17 cellular contexts compared by ENCODE assay signal in genomic region chr5:172886396-172886932, GRCh38. TPM values are rescaled to one million over a fixed set of nuclear protein-coding genes. Genes with fewer than 3 reads are reported as not detected.
DNase-seq lines count a peak whose midpoint lies in the region; ATAC-seq and TF ChIP-seq lines count a peak whose summit lies in the region.
"Had no signal": no experiment of that assay in that cellular context is flagged by ENCODE, and none has a peak within 500 bp of the region (broad histone marks: within the 10 kb centered on the region; RNA-seq: fewer than 3 reads in every experiment).

No MANE protein-coding gene starts in this region.

- TF ChIP-seq EP300 in esophagus muscularis mucosa (IDR thresholded peaks at IDR 0.05): no peak

- peaks cover 8% of the 10 kb centered on the region for H3K36me3 Mint-ChIP-seq in activated naive CD4-positive, alpha-beta T cell treated with anti-CD3 and anti-CD28 coated beads, Interleukin-2, amount 50 U/mL, for 24 hours
- H3K36me3 Mint-ChIP-seq in activated naive CD4-positive, alpha-beta T cell treated with anti-CD3 and anti-CD28 coated beads, Interleukin-2, amount 10 ng/mL, durations not matched to agents 7 days and 5 days: peaks cover 3% of the 10 kb centered on the region

- CTCF ChIA-PET in activated naive CD4-positive, alpha-beta T cell treated with anti-CD3 and anti-CD28 coated beads, Interleukin-2, amount 10 ng/mL, durations not matched to agents 7 days and 5 days (lab: Charles Lee): no interaction called here

- 88% methylated on average over 8 of the region's 8 CpGs for WGBS in esophagus muscularis mucosa

- H3K9me3 ChIP-seq in esophagus muscularis mucosa: no peaks in the 10 kb centered on the region
- H3K9me3 ChIP-seq in osteoblast (ENCODE audit: low read depth, low read length): no peaks in the 10 kb centered on the region
- no peaks in the 10 kb centered on the region for H3K9me3 ChIP-seq in upper lobe of right lung

- H3K4me1 ChIP-seq in esophagus muscularis mucosa (peaks cover 43 to 64% (median 58%) of the 10 kb centered on the region in 4 donors), osteoblast (ENCODE audit: insufficient read depth, low read length) (peaks cover 27% of the 10 kb centered on the region), upper lobe of right lung (peaks cover 42% of the 10 kb centered on the region)

- intact Hi-C loops in esophagus muscularis mucosa (cut with DNase I) (no loop called here), upper lobe of right lung (cut with DNase I) (no loop called here), posterior vena cava (cut with DNase I) (no loop called here)

- H3K79me2 ChIP-seq in osteoblast (ENCODE audit: insufficient read depth, low read length): peaks cover 67% of the 10 kb centered on the region

- no peak overlapping the region for H2AFZ ChIP-seq in osteoblast (ENCODE audit: low read length)

- H3K4me2 ChIP-seq in osteoblast (ENCODE audit: insufficient read depth, low read length): no peak overlapping the region

- H3K4me3 Mint-ChIP-seq in activated naive CD4-positive, alpha-beta T cell treated with anti-CD3 and anti-CD28 coated beads, Interleukin-2, amount 50 U/mL, for 24 hours: no peak overlapping the region
- no peak overlapping the region for H3K4me3 Mint-ChIP-seq in activated naive CD4-positive, alpha-beta T cell treated with anti-CD3 and anti-CD28 coated beads, Interleukin-2, amount 10 ng/mL, durations not matched to agents 7 days and 5 days
- H3K4me3 Mint-ChIP-seq: activated CD8-positive, alpha-beta T cell treated with anti-CD3 and anti-CD28 coated beads, Interleukin-2, amount 10 ng/mL, durations not matched to agents 7 days and 5 days; activated naive CD4-positive, alpha-beta T cell treated with anti-CD3 and anti-CD28 coated beads for 36 hours; stimulated activated naive CD8-positive, alpha-beta T cell treated with anti-CD3 and anti-CD28 coated beads, Interleukin-15, Interleukin-2, amounts not matched to agents 100 ng/mL and 50 ng/mL, for 24 hours had no signal

- H3K27ac ChIP-seq in esophagus muscularis mucosa (replicated peaks in 1 of 4) (peak overlapping the region; percentile 89 to 99 (median 94)), osteoblast (ENCODE audit: low read depth, low read length) (peak overlapping the region; percentile 91), upper lobe of right lung (peak overlapping the region; percentile 89)
- H3K27ac ChIP-seq: 22Rv1 had no signal

- TF ChIP-seq POLR2A in esophagus muscularis mucosa (IDR thresholded peaks at IDR 0.05; ENCODE audit: low read depth): no peak

- H3K4me3 ChIP-seq in esophagus muscularis mucosa (peak overlapping the region in 1 of 4 donors; percentile 31), osteoblast (ENCODE audit: insufficient read depth, low read length) (no peak overlapping the region), upper lobe of right lung (no peak overlapping the region)

- no peaks in the 10 kb centered on the region for H3K9me3 Mint-ChIP-seq in activated naive CD4-positive, alpha-beta T cell treated with anti-CD3 and anti-CD28 coated beads, Interleukin-2, amount 50 U/mL, for 24 hours
- H3K9me3 Mint-ChIP-seq in activated naive CD4-positive, alpha-beta T cell treated with anti-CD3 and anti-CD28 coated beads, Interleukin-2, amount 10 ng/mL, durations not matched to agents 7 days and 5 days: no peaks in the 10 kb centered on the region
- H3K9me3 Mint-ChIP-seq: activated naive CD4-positive, alpha-beta T cell treated with anti-CD3 and anti-CD28 coated beads for 36 hours; stimulated activated naive CD8-positive, alpha-beta T cell treated with anti-CD3 and anti-CD28 coated beads, Interleukin-15, Interleukin-2, amounts not matched to agents 100 ng/mL and 50 ng/mL, for 24 hours had no signal

- no peaks in the 10 kb centered on the region for H4K20me1 ChIP-seq in osteoblast (ENCODE audit: insufficient read depth, low read length)

- DNase-seq in activated naive CD4-positive, alpha-beta T cell treated with anti-CD3 and anti-CD28 coated beads, Interleukin-2, amount 10 ng/mL, durations not matched to agents 7 days and 5 days: no peak
- DNase-seq in esophagus muscularis mucosa (ENCODE audit: extremely low spot score) (no peak), osteoblast (ENCODE audit: insufficient read length, low spot score, missing footprints) (no peak), upper lobe of right lung (no peak), posterior vena cava (ENCODE audit: low spot score) (no peak), NCI-H2029 treated with DMSO at 0.1 percent for 48 hours (lab: John Stamatoyannopoulos, UW) (no peak)
- DNase-seq: activated CD8-positive, alpha-beta T cell treated with anti-CD3 and anti-CD28 coated beads, Interleukin-2, amount 10 ng/mL, durations not matched to agents 7 days and 5 days; activated naive CD4-positive, alpha-beta T cell treated with anti-CD3 and anti-CD28 coated beads for 36 hours; glutamatergic neuron; MM.1S; OCI-M1; stimulated activated CD4-positive, alpha-beta T cell treated with anti-CD3 and anti-CD28 coated beads, Interleukin-4, amount 100 ng/mL, for 1 hour; T-helper 2 cell had no signal

- no peak for TF ChIP-seq CTCF in esophagus muscularis mucosa (IDR thresholded peaks at IDR 0.05)
- TF ChIP-seq CTCF in osteoblast (IDR thresholded peaks at IDR 0.05; ENCODE audit: extremely low read depth, low read depth, low read length): no peak
- TF ChIP-seq CTCF in upper lobe of right lung (IDR thresholded peaks at IDR 0.05): no peak

- H3K27ac Mint-ChIP-seq in activated naive CD4-positive, alpha-beta T cell treated with anti-CD3 and anti-CD28 coated beads, Interleukin-2, amount 50 U/mL, for 24 hours: peak overlapping the region; percentile 35
- H3K27ac Mint-ChIP-seq in activated naive CD4-positive, alpha-beta T cell treated with anti-CD3 and anti-CD28 coated beads, Interleukin-2, amount 10 ng/mL, durations not matched to agents 7 days and 5 days: no peak overlapping the region
- H3K27ac Mint-ChIP-seq: activated CD8-positive, alpha-beta T cell treated with anti-CD3 and anti-CD28 coated beads, Interleukin-2, amount 10 ng/mL, durations not matched to agents 7 days and 5 days; activated naive CD4-positive, alpha-beta T cell treated with anti-CD3 and anti-CD28 coated beads for 36 hours; stimulated activated naive CD8-positive, alpha-beta T cell treated with anti-CD3 and anti-CD28 coated beads, Interleukin-15, Interleukin-2, amounts not matched to agents 100 ng/mL and 50 ng/mL, for 24 hours had no signal

- ATAC-seq in upper lobe of right lung (peak; percentile 5), HG03108 (IDR thresholded peaks at IDR 0.05; ENCODE audit: unreplicated experiment) (no peak)
- ATAC-seq: activated CD8-positive, alpha-beta T cell treated with anti-CD3 and anti-CD28 coated beads, Interleukin-2, amount 10 ng/mL, durations not matched to agents 7 days and 5 days had no signal

- no peaks in the 10 kb centered on the region for H3K27me3 Mint-ChIP-seq in activated naive CD4-positive, alpha-beta T cell treated with anti-CD3 and anti-CD28 coated beads, Interleukin-2, amount 50 U/mL, for 24 hours
- no peaks in the 10 kb centered on the region for H3K27me3 Mint-ChIP-seq in activated naive CD4-positive, alpha-beta T cell treated with anti-CD3 and anti-CD28 coated beads, Interleukin-2, amount 10 ng/mL, durations not matched to agents 7 days and 5 days
- H3K27me3 Mint-ChIP-seq: stimulated activated naive CD8-positive, alpha-beta T cell treated with anti-CD3 and anti-CD28 coated beads, Interleukin-15, Interleukin-2, amounts not matched to agents 100 ng/mL and 50 ng/mL, for 24 hours had no signal

- peaks cover 22% of the 10 kb centered on the region for H3K4me1 Mint-ChIP-seq in activated naive CD4-positive, alpha-beta T cell treated with anti-CD3 and anti-CD28 coated beads, Interleukin-2, amount 50 U/mL, for 24 hours
- no peaks in the 10 kb centered on the region for H3K4me1 Mint-ChIP-seq in activated naive CD4-positive, alpha-beta T cell treated with anti-CD3 and anti-CD28 coated beads, Interleukin-2, amount 10 ng/mL, durations not matched to agents 7 days and 5 days

- H3K36me3 ChIP-seq in esophagus muscularis mucosa (peaks cover 0 to 20% (median 15%) of the 10 kb centered on the region in 4 donors), osteoblast (ENCODE audit: insufficient read depth, low read length) (peaks cover 41% of the 10 kb centered on the region), upper lobe of right lung (peaks cover 21% of the 10 kb centered on the region)

- H3K27me3 ChIP-seq in esophagus muscularis mucosa: no peaks in the 10 kb centered on the region
- no peaks in the 10 kb centered on the region for H3K27me3 ChIP-seq in osteoblast (ENCODE audit: insufficient read depth, low read length)
- no peaks in the 10 kb centered on the region for H3K27me3 ChIP-seq in upper lobe of right lung

RNA-seq across cellular contexts. Expression of gene ERGIC1, which starts 52.4 kb away (rescaled TPM):
- 100 to 1,000 TPM; 105 to 161 (median 145) TPM for total RNA-seq in esophagus muscularis mucosa
- total RNA-seq in osteoblast: 109 and 128 TPM in 2 replicates
- 186 TPM for total RNA-seq in upper lobe of right lung
- 100 to 1,000 TPM; 140 to 169 TPM for total RNA-seq in posterior vena cava
